1 cellular context compared by ENCODE assay signal in the genomic region with DNA sequence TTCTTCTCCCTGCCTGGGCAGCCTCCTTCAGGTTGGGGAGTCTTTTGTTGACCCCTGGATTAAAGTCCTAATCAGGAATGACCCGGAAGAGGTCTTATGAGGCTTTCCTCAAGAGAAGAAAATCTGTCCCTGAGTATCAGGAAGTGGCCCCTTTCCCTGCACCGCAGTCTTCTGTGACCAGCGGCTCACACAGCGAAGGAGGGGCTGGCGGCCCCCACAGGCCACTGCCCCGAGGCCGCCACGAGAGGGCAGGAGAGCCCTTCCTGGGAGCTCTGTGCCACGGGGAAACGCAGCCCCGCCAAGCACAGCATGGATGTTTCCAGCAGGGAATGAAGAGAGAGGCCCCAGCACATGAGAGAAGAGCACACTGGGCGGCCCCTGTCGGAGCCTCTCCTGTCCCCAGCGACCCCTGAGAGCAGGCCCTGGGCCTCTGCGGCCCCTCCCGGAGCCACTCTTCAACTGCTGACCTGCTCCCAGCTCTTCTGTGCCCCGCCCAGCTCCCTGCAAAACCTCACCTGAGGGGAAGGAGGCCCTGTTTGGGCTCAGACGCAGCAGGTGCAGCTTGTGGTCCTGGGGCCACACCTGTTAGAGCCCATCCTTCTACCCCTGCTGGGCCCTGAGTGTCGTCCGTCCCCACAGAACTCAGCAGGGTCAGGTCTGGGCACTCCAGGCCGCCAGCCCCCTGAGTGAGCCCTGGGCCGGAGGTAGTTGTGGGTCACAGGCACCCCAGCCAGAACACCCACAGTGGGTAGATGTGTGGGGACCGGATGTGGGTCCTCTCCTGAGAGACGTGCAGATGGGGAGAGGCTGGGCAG.
TF ChIP-seq lines count a peak whose summit lies in the region.

No MANE protein-coding gene starts in this region.

TF ChIP-seq in K562, 482 proteins besides CTCF, POLR2A, EP300 and RAD21 (continued from another document):
- TF ChIP-seq ZBTB5 (IDR thresholded peaks at IDR 0.05) (no peak), ATF7 (IDR thresholded peaks at IDR 0.05) (peak; percentile 56; the same call in 1 of the 2 replicates), MYNN (IDR thresholded peaks at IDR 0.05) (0 out of 2 replicates have a peak, but pooled peaks have one; percentile 58), MYNN (CRISPR knock-in tag; IDR thresholded peaks at IDR 0.05) (no peak), SMAD4 (CRISPR knock-in tag; conservative IDR thresholded peaks at IDR 0.05) (0 out of 2 replicates have a peak, but pooled peaks have one; percentile 19), NR2F6 (CRISPR knock-in tag; IDR thresholded peaks at IDR 0.05) (no peak), NR2C2 (CRISPR knock-in tag; IDR thresholded peaks at IDR 0.05) (0 out of 2 replicates have a peak, but pooled peaks have one; percentile 45), NR2C2 (tag; IDR thresholded peaks at IDR 0.05) (peak; percentile 90), ZFP1 (CRISPR knock-in tag; IDR thresholded peaks at IDR 0.05) (no peak), CREM (IDR thresholded peaks at IDR 0.05; ENCODE audit: low read depth) (peak; percentile 63), AFF4 (CRISPR knock-in tag; IDR thresholded peaks at IDR 0.05) (0 out of 2 replicates have a peak, but pooled peaks have one; percentile 56), GABPA (tag; conservative IDR thresholded peaks at IDR 0.05; ENCODE audit: low read depth) (peak; percentile 79)
